In genomic region chrX:112785323-112785722, GRCh38 we compare ENCODE assay signal across 22 cellular contexts. TPM values are rescaled to one million over a fixed set of nuclear protein-coding genes. Genes with fewer than 3 reads are reported as not detected.
DNase-seq lines count a peak whose midpoint lies in the region; ATAC-seq, FAIRE-seq and TF ChIP-seq lines count a peak whose summit lies in the region.
"Had no signal": no experiment of that assay in that cellular context is flagged by ENCODE, and none has a peak within 500 bp of the region (broad histone marks: within the 10 kb centered on the region; RNA-seq: fewer than 3 reads in every experiment).

No MANE protein-coding gene starts in this region.

- intact Hi-C loops in left colon (cut with DNase I, micrococcal nuclease) (no loop called here), mucosa of descending colon (cut with DNase I, micrococcal nuclease) (no loop called here)

- peaks cover 58% of the 10 kb centered on the region for H3K36me3 Mint-ChIP-seq in type B pancreatic cell
- H3K36me3 Mint-ChIP-seq in naive thymus-derived CD8-positive, alpha-beta T cell: peaks cover 5 to 21% (median 16%) of the 10 kb centered on the region in 3 donors

- no peaks in the 10 kb centered on the region for H3K27me3 Mint-ChIP-seq in type B pancreatic cell
- no peaks in the 10 kb centered on the region for H3K27me3 Mint-ChIP-seq in naive thymus-derived CD8-positive, alpha-beta T cell
- H3K27me3 Mint-ChIP-seq: CD4-positive, alpha-beta memory T cell had no signal

- H3K4me1 ChIP-seq in mucosa of descending colon (ENCODE audit: low read depth) (no peaks in the 10 kb centered on the region), suprapubic skin (no peaks in the 10 kb centered on the region)

- H3K4me3 ChIP-seq in mucosa of descending colon (no peak overlapping the region), suprapubic skin (no peak overlapping the region)
- H3K4me3 ChIP-seq: BLaER1 treated with 17β-estradiol and CSF1 and Interleukin-3, amounts not matched to agents 10 nM and 100 nM had no signal

- H3K4me1 Mint-ChIP-seq in type B pancreatic cell (ENCODE audit: unreplicated experiment): peaks cover 9% of the 10 kb centered on the region
- H3K4me1 Mint-ChIP-seq in naive thymus-derived CD8-positive, alpha-beta T cell: peaks cover 0 to 6% (median 0%) of the 10 kb centered on the region in 4 donors
- H3K4me1 Mint-ChIP-seq: CD4-positive, alpha-beta memory T cell had no signal

- H3K36me3 ChIP-seq in mucosa of descending colon (ENCODE audit: low read depth) (no peaks in the 10 kb centered on the region), suprapubic skin (no peaks in the 10 kb centered on the region)

- DNase-seq in left colon (no peak), mucosa of descending colon (no peak), type B pancreatic cell (ENCODE audit: extremely low spot score, unreplicated experiment) (no peak), suprapubic skin (ENCODE audit: low spot score in 2 of 2) (no peak), RCC 7860 (ENCODE audit: low spot score) (no peak), NCI-H446 (lab: John Stamatoyannopoulos, UW) (no peak)
- no peak for DNase-seq in naive thymus-derived CD8-positive, alpha-beta T cell
- DNase-seq: ACHN; Calu3; CD4-positive, alpha-beta memory T cell; DMS153; GDM1; KG1; NCI-H1092; NCI-H1436; NCI-H1930; NCI-H510A; SIG-M5; SK-N-SH had no signal

- 85% methylated on average over 5 of the region's 5 CpGs for WGBS in suprapubic skin

- no peaks in the 10 kb centered on the region for H3K9me3 Mint-ChIP-seq in type B pancreatic cell
- no peaks in the 10 kb centered on the region for H3K9me3 Mint-ChIP-seq in naive thymus-derived CD8-positive, alpha-beta T cell
- H3K9me3 Mint-ChIP-seq: CD4-positive, alpha-beta memory T cell had no signal

- no peak for FAIRE-seq in RCC 7860 (lab: Jason Lieb, UNC)
- FAIRE-seq: H54 had no signal

- ATAC-seq in left colon (peak; percentile 93), mucosa of descending colon (peak; percentile 85)
- ATAC-seq in naive thymus-derived CD8-positive, alpha-beta T cell: no peak

- TF ChIP-seq EP300 in suprapubic skin (IDR thresholded peaks at IDR 0.05): no peak

- no peaks in the 10 kb centered on the region for H3K27me3 ChIP-seq in suprapubic skin

- H3K9me3 ChIP-seq in mucosa of descending colon (no peaks in the 10 kb centered on the region), suprapubic skin (no peaks in the 10 kb centered on the region)
- H3K9me3 ChIP-seq: SK-N-SH had no signal

- peak overlapping the region; percentile 39 for H3K27ac Mint-ChIP-seq in type B pancreatic cell
- no peak overlapping the region for H3K27ac Mint-ChIP-seq in naive thymus-derived CD8-positive, alpha-beta T cell
- H3K27ac Mint-ChIP-seq: CD4-positive, alpha-beta memory T cell had no signal

- TF ChIP-seq CTCF in VCaP (conservative IDR thresholded peaks at IDR 0.05): no peak
- no peak for TF ChIP-seq CTCF in mucosa of descending colon (IDR thresholded peaks at IDR 0.05)
- no peak for TF ChIP-seq CTCF in type B pancreatic cell (conservative IDR thresholded peaks at IDR 0.05)
- TF ChIP-seq CTCF in suprapubic skin (IDR thresholded peaks at IDR 0.05): no peak

- H3K4me3 Mint-ChIP-seq in type B pancreatic cell: peak overlapping the region; percentile 39
- H3K4me3 Mint-ChIP-seq in naive thymus-derived CD8-positive, alpha-beta T cell: no peak overlapping the region
- H3K4me3 Mint-ChIP-seq: CD4-positive, alpha-beta memory T cell had no signal

- H3K27ac ChIP-seq in VCaP (0 out of 2 replicates have a peak overlapping the region, but pooled peaks have one; percentile 9), suprapubic skin (no peak overlapping the region)
- H3K27ac ChIP-seq: BLaER1 treated with 17β-estradiol and CSF1 and Interleukin-3, amounts not matched to agents 10 nM and 100 nM had no signal

- POLR2A ChIA-PET in naive thymus-derived CD8-positive, alpha-beta T cell (lab: Charles Lee): no interaction called here

- no peak for TF ChIP-seq POLR2A in suprapubic skin (IDR thresholded peaks at IDR 0.05)

RNA-seq across cellular contexts. Expression of gene AMOT, which starts 55.3 kb away (rescaled TPM):
- 10 to 100 TPM; 16.1 to 22.3 TPM for total RNA-seq in left colon
- total RNA-seq in mucosa of descending colon: 10 to 100 TPM; 18.1 to 26.2 (median 19.3) TPM
- 235 and 507 TPM in 2 replicates for total RNA-seq in type B pancreatic cell (ENCODE audit: low replicate concordance)
- 10 to 100 TPM in 3 of 4 donors, 1 to 10 TPM in 1; 4.8 to 20.4 (median 11.8) TPM for total RNA-seq in suprapubic skin
- 1 to 10 TPM; 2.4 to 2.7 TPM for total RNA-seq in naive thymus-derived CD8-positive, alpha-beta T cell
- polyA plus RNA-seq in naive thymus-derived CD8-positive, alpha-beta T cell: 1 to 10 TPM; 1.3 to 3.3 (median 2.4) TPM

Comparison
In these comparisons a context has a peak if more than half of its experiments do, and no peak if none do; other contexts are left out.
1. ATAC-seq: peak in left colon (single experiment) and mucosa of descending colon (single experiment); none in naive thymus-derived CD8-positive, alpha-beta T cell (0 of 2).